Comparison of ENCODE assay signal across 18 cellular contexts in genomic region chr20:62737971-62738881, GRCh38. TPM values are rescaled to one million over a fixed set of nuclear protein-coding genes. Genes with fewer than 3 reads are reported as not detected.
A peak's percentile ranks its signal among the peaks of the same experiment; 100 is the strongest.
DNase-seq lines count a peak whose midpoint lies in the region; ATAC-seq, FAIRE-seq and TF ChIP-seq lines count a peak whose summit lies in the region.
"Had no signal": no experiment of that assay in that cellular context is flagged by ENCODE, and none has a peak within 500 bp of the region (broad histone marks: within the 10 kb centered on the region; RNA-seq: fewer than 3 reads in every experiment).

No MANE protein-coding gene starts in this region.

- no peaks in the 10 kb centered on the region for H3K36me3 ChIP-seq in right lobe of liver
- H3K36me3 ChIP-seq in HepG2 (replicated peaks in 1 of 2; ENCODE audit: control insufficient read depth in 1 of 2, insufficient read depth in 2 of 2, low read length in 2 of 2), result no peaks in the 10 kb centered on the region
- H3K36me3 ChIP-seq in Panc1 (ENCODE audit: control insufficient read depth, insufficient read depth, low read length), result 0 out of 2 replicates have a peak, but pooled peaks cover 2% of the 10 kb centered on the region
- no peaks in the 10 kb centered on the region for H3K36me3 ChIP-seq in keratinocyte (ENCODE audit: control insufficient read depth in 2 of 2, extremely low read depth in 1 of 2, insufficient read depth in 2 of 2, low read length in 2 of 2)

- H3K27ac ChIP-seq in right lobe of liver, result no peak overlapping the region
- H3K27ac ChIP-seq in HepG2 (ENCODE audit: extremely low read length, insufficient read depth, low read length), result no peak overlapping the region
- H3K27ac ChIP-seq in Panc1 (ENCODE audit: low read length), result peak overlapping the region; percentile 88; the same call in 1 of the 2 replicates
- no peak overlapping the region for H3K27ac ChIP-seq in keratinocyte (ENCODE audit: control insufficient read depth, insufficient read depth, low read length)

- TF ChIP-seq EP300 in HepG2 (IDR thresholded peaks at IDR 0.05; ENCODE audit: low read depth in 2 of 2, low read length in 2 of 2), result no peak
- no peak for TF ChIP-seq EP300 in HepG2 (CRISPR knock-in tag; IDR thresholded peaks at IDR 0.05; ENCODE audit: borderline replicate concordance)

- POLR2A ChIA-PET in HepG2 (lab: Yijun Ruan, JAX), result no interaction called here
- POLR2A ChIA-PET in Panc1 (lab: Charles Lee), result no interaction called here

- no peaks in the 10 kb centered on the region for H3K4me1 ChIP-seq in right lobe of liver
- H3K4me1 ChIP-seq in HepG2 (ENCODE audit: insufficient read depth, low read length), result peaks cover 11% of the 10 kb centered on the region; the same call in 1 of the 2 replicates
- peaks cover 82% of the 10 kb centered on the region for H3K4me1 ChIP-seq in Panc1 (ENCODE audit: control insufficient read depth, insufficient read depth, low read length)
- peaks cover 52% of the 10 kb centered on the region for H3K4me1 ChIP-seq in keratinocyte (ENCODE audit: control insufficient read depth, extremely low read depth, insufficient read depth, low read length)

- FAIRE-seq in HepG2 (lab: Jason Lieb, UNC), result no peak
- no peak for FAIRE-seq in keratinocyte (lab: Jason Lieb, UNC)
- FAIRE-seq: endometrium, H54 had no signal

- H3K9ac ChIP-seq in HepG2 (ENCODE audit: insufficient read depth, low read depth, low read length) (no peak overlapping the region), keratinocyte (ENCODE audit: control insufficient read depth, extremely low read depth, insufficient read depth, low read length) (no peak overlapping the region)

- no peaks in the 10 kb centered on the region for H3K9me1 ChIP-seq in keratinocyte (ENCODE audit: control insufficient read depth, extremely low read depth, insufficient read depth, low read length)

- 76% methylated on average over 6 of the region's 31 CpGs for WGBS in right lobe of liver (ENCODE audit: insufficient coverage, low coverage, low lambda C conversion rate, missing lambda C conversion rate)
- WGBS in HepG2 (ENCODE audit: low lambda C conversion rate), result 21% methylated on average over 31 of the region's 31 CpGs

- DNase-seq in right lobe of liver (peak in 2 of 3 donors; percentile 17 to 56), HepG2 (ENCODE audit: low spot score) (no peak), Panc1 (ENCODE audit: low read depth, low spot score) (no peak), keratinocyte (ENCODE audit: low read depth, low spot score) (no peak), NCI-H1092 treated with DMSO at 0.1 percent for 48 hours (lab: John Stamatoyannopoulos, UW) (no peak), kidney tubule cell (ENCODE audit: low spot score) (no peak)
- DNase-seq: C1 segment of cervical spinal cord, cerebellar nuclear complex, EL, NCI-H1092, NCI-H510A, nucleus accumbens, T-cell had no signal

- H3K79me2 ChIP-seq in HepG2 (ENCODE audit: insufficient read depth, low read length), result no peaks in the 10 kb centered on the region
- H3K79me2 ChIP-seq in keratinocyte (ENCODE audit: control insufficient read depth, insufficient read depth, low read length), result no peaks in the 10 kb centered on the region

- CTCF ChIA-PET in HepG2 (lab: Yijun Ruan, JAX; ENCODE audit: low intra/inter-chr PET ratio, low total read pairs), result no interaction called here
- CTCF ChIA-PET in Panc1 (lab: Charles Lee), result no interaction called here

- H2AFZ ChIP-seq in HepG2 (ENCODE audit: low read length) (no peak overlapping the region), keratinocyte (ENCODE audit: control insufficient read depth, low read length) (no peak overlapping the region)

- in situ Hi-C loops in HepG2 (cut with HindIII; ENCODE audit: extremely low pct_ligation_motif_present, low pct_unique_long_range_greater_than_20kb) (no loop called here), Panc1 (cut with HindIII; ENCODE audit: low pct_unique_long_range_greater_than_20kb, low sequenced_read_pairs) (no loop called here)

- TF ChIP-seq RAD21 in HepG2 (CRISPR knock-in tag; IDR thresholded peaks at IDR 0.05), result no peak

- TF ChIP-seq CTCF in right lobe of liver (IDR thresholded peaks at IDR 0.05) (no peak), HepG2 (CRISPR knock-in tag; IDR thresholded peaks at IDR 0.05) (no peak), Panc1 (IDR thresholded peaks at IDR 0.05) (no peak), keratinocyte (optimal IDR thresholded peaks at IDR 0.05 in 1 of 3, IDR thresholded peaks at IDR 0.05 in 1 of 3, conservative IDR thresholded peaks at IDR 0.05 in 1 of 3; ENCODE audit: extremely low read depth in 1 of 3, insufficient read depth in 2 of 3, low read length in 3 of 3) (no peak)

- no peaks in the 10 kb centered on the region for H3K9me3 ChIP-seq in right lobe of liver
- H3K9me3 ChIP-seq in HepG2 (ENCODE audit: low read length), result no peaks in the 10 kb centered on the region
- H3K9me3 ChIP-seq in Panc1 (ENCODE audit: control insufficient read depth, insufficient read depth, low read depth, low read length), result no peaks in the 10 kb centered on the region
- no peaks in the 10 kb centered on the region for H3K9me3 ChIP-seq in keratinocyte (ENCODE audit: control insufficient read depth, low read depth, low read length)

- dilution Hi-C loops in keratinocyte (cut with MboI; ENCODE audit: extremely low pct_ligation_motif_present, low sequenced_read_pairs), result no loop called here

- no peak overlapping the region for H3K4me3 ChIP-seq in right lobe of liver
- H3K4me3 ChIP-seq in HepG2 (replicated peaks in 1 of 3; ENCODE audit: insufficient read depth in 1 of 3, low read depth in 2 of 3, low read length in 3 of 3), result no peak overlapping the region
- H3K4me3 ChIP-seq in Panc1 (ENCODE audit: low read depth in 2 of 2, low read length in 2 of 2), result no peak overlapping the region
- no peak overlapping the region for H3K4me3 ChIP-seq in keratinocyte (ENCODE audit: control insufficient read depth in 2 of 3, extremely low read depth in 1 of 3, insufficient read depth in 2 of 3, low read depth in 1 of 3, low read length in 3 of 3)
- H3K4me3 ChIP-seq: skin epidermis had no signal

- H4K20me1 ChIP-seq in HepG2 (ENCODE audit: insufficient read depth, low read length) (no peaks in the 10 kb centered on the region; the same call in 1 of the 2 replicates), keratinocyte (ENCODE audit: control insufficient read depth, extremely low read depth, insufficient read depth, low read length) (no peaks in the 10 kb centered on the region)

- no peak for TF ChIP-seq POLR2A in right lobe of liver (IDR thresholded peaks at IDR 0.05)
- TF ChIP-seq POLR2A in HepG2 (IDR thresholded peaks at IDR 0.05; ENCODE audit: insufficient read depth in 1 of 2, low read depth in 2 of 2, low read length in 2 of 2), result no peak

- no peak for ATAC-seq in right lobe of liver
- no peak for ATAC-seq in HepG2
- no peak for ATAC-seq in Panc1
- ATAC-seq in activated CD4-positive, CD25-positive, alpha-beta regulatory T cell treated with anti-CD3 and anti-CD28 coated beads, Interleukin-2, amount 50 U/mL, for 24 hours, result no peak
- ATAC-seq: T-cell had no signal

- H3K4me2 ChIP-seq in HepG2 (ENCODE audit: low read depth, low read length) (no peak overlapping the region), keratinocyte (ENCODE audit: control insufficient read depth, extremely low read depth, insufficient read depth, low read depth, low read length) (peak overlapping the region; percentile 17)

- intact Hi-C loops in right lobe of liver (cut with DNase I) (no loop called here), HepG2 (cut with micrococcal nuclease; ENCODE audit: unreplicated experiment) (no loop called here), Panc1 (cut with micrococcal nuclease; ENCODE audit: unreplicated experiment) (no loop called here)

- BruUV-seq in HepG2 (replicated peaks; lab: Mats Ljungman, UMichigan) (no TSS peak), Panc1 (replicated peaks; lab: Mats Ljungman, UMichigan) (no TSS peak)

- H3K27me3 ChIP-seq in right lobe of liver (no peaks in the 10 kb centered on the region), HepG2 (ENCODE audit: control insufficient read depth in 1 of 2, insufficient read depth in 2 of 2, low read length in 2 of 2) (peaks cover 68 to 98% of the 10 kb centered on the region in 2 experiments), Panc1 (ENCODE audit: control insufficient read depth, insufficient read depth, low read length) (no peaks in the 10 kb centered on the region), keratinocyte (ENCODE audit: control insufficient read depth, extremely low read depth, insufficient read depth, low read length) (peaks cover 9% of the 10 kb centered on the region)

RNA-seq across cellular contexts. Expression of gene NTSR1, which starts 29.6 kb away (rescaled TPM):
- under 1 TPM in 4 of 6 experiments, not detected in 2; 0.04 to 0.74 (median 0.09) TPM for total RNA-seq in right lobe of liver
- 0.09 TPM in 1 of 2 replicates, not detected in the other for total RNA-seq in HepG2 (2016; rRNA removed; fragmentation: Illumina TruSeq; extraction: Trizol)
- total RNA-seq in HepG2 (2016; cell fraction: cytosol; rRNA removed; fragmentation: Illumina TruSeq; extraction: Trizol; ENCODE audit: low read depth), result not detected in 2 replicates
- 0.04 TPM in 1 of 2 replicates, not detected in the other for total RNA-seq in HepG2 (2016; cell fraction: insoluble cytoplasmic fraction; rRNA removed; fragmentation: Illumina TruSeq; extraction: Trizol)
- 0.09 TPM in 1 of 2 replicates, not detected in the other for total RNA-seq in HepG2 (2016; cell fraction: membrane; rRNA removed; fragmentation: Illumina TruSeq; extraction: Trizol)
- 0.12 TPM in 1 of 2 replicates, not detected in the other for total RNA-seq in HepG2 (2016; cell fraction: nucleus; rRNA removed; fragmentation: Illumina TruSeq; extraction: Trizol)
- 0.12 and 0.17 TPM in 2 replicates for polyA plus RNA-seq in HepG2 (2011; rRNA removed)
- polyA plus RNA-seq in HepG2 (2011; cell fraction: cytosol; rRNA removed), result 0.09 and 0.12 TPM in 2 replicates
- 0.38 and 0.51 TPM in 2 replicates for polyA plus RNA-seq in HepG2 (2011; cell fraction: nucleus; rRNA removed)
- 0.09 and 0.19 TPM in 2 replicates for polyA plus RNA-seq in HepG2 (2012)
- not detected in 2 replicates for polyA plus RNA-seq in HepG2 (2016; cell fraction: cytosol; fragmentation: Illumina TruSeq; extraction: Trizol; ENCODE audit: low read depth)
- polyA plus RNA-seq in HepG2 (2016; cell fraction: insoluble cytoplasmic fraction; fragmentation: Illumina TruSeq; extraction: Trizol; ENCODE audit: low read depth), result 0.08 TPM in 1 of 2 replicates, not detected in the other
- polyA plus RNA-seq in HepG2 (2016; cell fraction: membrane; fragmentation: Illumina TruSeq; extraction: Trizol; ENCODE audit: low read depth), result 0.05 TPM in 1 of 2 replicates, not detected in the other
- polyA plus RNA-seq in HepG2 (2016; cell fraction: nucleus; fragmentation: Illumina TruSeq; extraction: Trizol; ENCODE audit: insufficient read depth, low read depth), result 0.35 and 0.41 TPM in 2 replicates
- 0.24 TPM in 1 of 2 replicates, not detected in the other for polyA minus RNA-seq in HepG2 (2011; rRNA and poly(A)+ RNA removed; ENCODE audit: low replicate concordance)
- not detected in 2 replicates for polyA minus RNA-seq in HepG2 (2011; cell fraction: cytosol; rRNA and poly(A)+ RNA removed)
- 0.12 and 0.13 TPM in 2 replicates for polyA minus RNA-seq in HepG2 (2011; cell fraction: nucleus; rRNA and poly(A)+ RNA removed)
- total RNA-seq in Panc1 (2021; ENCODE audit: unreplicated experiment), result 44.1 TPM
- 73.6 TPM for polyA plus RNA-seq in Panc1 (2012; ENCODE audit: insufficient read length)
- 0.24 to 1.4 TPM (median 0.55 TPM) in 3 replicates for polyA plus RNA-seq in keratinocyte
- 0.27 TPM for polyA plus RNA-seq in keratinocyte (2011; ENCODE audit: low read depth)
- 0.17 and 0.56 TPM in 2 replicates for polyA plus RNA-seq in keratinocyte (2011; cell fraction: cytosol; rRNA removed)
- polyA plus RNA-seq in keratinocyte (2011; cell fraction: nucleus; rRNA removed), result 0.90 and 1.4 TPM in 2 replicates
- 0.72 and 2.1 TPM in 2 replicates for polyA plus RNA-seq in keratinocyte (2012; ENCODE audit: low replicate concordance)
- polyA minus RNA-seq in keratinocyte, result 0.40 to 2.7 TPM (median 0.83 TPM) in 3 replicates
- polyA minus RNA-seq in keratinocyte (2011; cell fraction: cytosol; rRNA and poly(A)+ RNA removed), result not detected
- polyA minus RNA-seq in keratinocyte (2011; cell fraction: nucleus; rRNA and poly(A)+ RNA removed), result 1.1 and 1.3 TPM in 2 replicates
- polyA plus RNA-seq: IgD-negative memory B cell had no signal

RNA-seq across cellular contexts. Expression of gene MRGBP, which starts 58.0 kb away (rescaled TPM):
- total RNA-seq in right lobe of liver (1 to 10 TPM; 3.3 to 8.0 (median 5.3) TPM), HepG2 (2016; rRNA removed; fragmentation: Illumina TruSeq; extraction: Trizol) (34.8 and 35.9 TPM in 2 replicates), Panc1 (2021; ENCODE audit: unreplicated experiment) (49.9 TPM)
- total RNA-seq in HepG2 (2016; cell fraction: cytosol; rRNA removed; fragmentation: Illumina TruSeq; extraction: Trizol; ENCODE audit: low read depth), result 79.0 and 80.7 TPM in 2 replicates
- 31.8 and 38.7 TPM in 2 replicates for total RNA-seq in HepG2 (2016; cell fraction: insoluble cytoplasmic fraction; rRNA removed; fragmentation: Illumina TruSeq; extraction: Trizol)
- total RNA-seq in HepG2 (2016; cell fraction: membrane; rRNA removed; fragmentation: Illumina TruSeq; extraction: Trizol), result 96.7 and 98.0 TPM in 2 replicates
- total RNA-seq in HepG2 (2016; cell fraction: nucleus; rRNA removed; fragmentation: Illumina TruSeq; extraction: Trizol), result 17.0 and 18.5 TPM in 2 replicates
- polyA plus RNA-seq in HepG2 (2011; rRNA removed) (31.6 and 34.2 TPM in 2 replicates), keratinocyte (12.3 to 15.6 TPM (median 15.0 TPM) in 3 replicates)
- polyA plus RNA-seq in HepG2 (2011; cell fraction: cytosol; rRNA removed), result 30.7 and 37.2 TPM in 2 replicates
- polyA plus RNA-seq in HepG2 (2011; cell fraction: nucleus; rRNA removed), result 29.7 and 36.4 TPM in 2 replicates
- 21.6 and 23.1 TPM in 2 replicates for polyA plus RNA-seq in HepG2 (2012)
- 88.5 and 96.5 TPM in 2 replicates for polyA plus RNA-seq in HepG2 (2016; cell fraction: cytosol; fragmentation: Illumina TruSeq; extraction: Trizol; ENCODE audit: low read depth)
- 34.9 and 39.2 TPM in 2 replicates for polyA plus RNA-seq in HepG2 (2016; cell fraction: insoluble cytoplasmic fraction; fragmentation: Illumina TruSeq; extraction: Trizol; ENCODE audit: low read depth)
- 88.7 and 90.6 TPM in 2 replicates for polyA plus RNA-seq in HepG2 (2016; cell fraction: membrane; fragmentation: Illumina TruSeq; extraction: Trizol; ENCODE audit: low read depth)
- 40.3 and 42.7 TPM in 2 replicates for polyA plus RNA-seq in HepG2 (2016; cell fraction: nucleus; fragmentation: Illumina TruSeq; extraction: Trizol; ENCODE audit: insufficient read depth, low read depth)
- 21.2 and 36.8 TPM in 2 replicates for polyA minus RNA-seq in HepG2 (2011; rRNA and poly(A)+ RNA removed; ENCODE audit: low replicate concordance)
- 12.7 and 13.0 TPM in 2 replicates for polyA minus RNA-seq in HepG2 (2011; cell fraction: cytosol; rRNA and poly(A)+ RNA removed)
- polyA minus RNA-seq in HepG2 (2011; cell fraction: nucleus; rRNA and poly(A)+ RNA removed), result 10.2 and 10.9 TPM in 2 replicates
- polyA plus RNA-seq in Panc1 (2012; ENCODE audit: insufficient read length), result 46.9 TPM
- polyA plus RNA-seq in keratinocyte (2011; ENCODE audit: low read depth), result 5.1 TPM
- 10.0 and 15.3 TPM in 2 replicates for polyA plus RNA-seq in keratinocyte (2011; cell fraction: cytosol; rRNA removed)
- 12.3 and 13.1 TPM in 2 replicates for polyA plus RNA-seq in keratinocyte (2011; cell fraction: nucleus; rRNA removed)
- 9.0 and 16.4 TPM in 2 replicates for polyA plus RNA-seq in keratinocyte (2012; ENCODE audit: low replicate concordance)
- 8.1 to 12.9 TPM (median 8.4 TPM) in 3 replicates for polyA minus RNA-seq in keratinocyte
- 12.9 TPM for polyA minus RNA-seq in keratinocyte (2011; cell fraction: cytosol; rRNA and poly(A)+ RNA removed)
- polyA minus RNA-seq in keratinocyte (2011; cell fraction: nucleus; rRNA and poly(A)+ RNA removed), result 3.9 TPM in 2 replicates

Comparison
In these comparisons a context has a peak if more than half of its experiments do, and no peak if none do; other contexts are left out.
1. DNase-seq: peak in right lobe of liver (2 of 3); none in HepG2 (single experiment), Panc1 (single experiment), keratinocyte (single experiment), NCI-H1092 treated with DMSO at 0.1 percent for 48 hours (single experiment) and kidney tubule cell (single experiment).
2. RNA of gene NTSR1, which starts 29.6 kb away (total RNA-seq): 44.1 TPM in Panc1 (single experiment); 0.04 to 0.12 TPM in HepG2 and 0.04 to 0.74 TPM in right lobe of liver; every median in the first group is over 10 times any median in the second.